Comparison of ENCODE assay signal across 23 cellular contexts in the genomic region with DNA sequence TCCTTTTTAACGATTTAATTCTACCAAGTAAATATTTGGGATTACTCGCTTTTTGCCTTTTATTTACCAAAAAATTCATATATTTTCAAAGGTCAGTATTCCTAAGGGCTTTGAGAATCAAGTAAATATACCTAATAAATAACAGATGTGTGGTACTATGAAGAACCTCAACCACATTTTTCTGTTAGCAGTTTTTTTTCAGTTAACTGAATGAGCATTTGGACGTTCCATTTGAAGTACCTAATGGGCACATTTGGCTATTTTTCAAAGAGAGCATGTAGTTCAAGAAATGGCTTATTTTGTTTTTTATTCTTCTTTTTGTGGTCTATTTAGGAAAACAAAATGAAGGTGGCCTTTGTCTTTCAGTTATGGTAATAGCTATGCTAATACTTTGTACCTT.
"Had no signal": no experiment of that assay in that cellular context is flagged by ENCODE, and none has a peak within 500 bp of the region (broad histone marks: within the 10 kb centered on the region; RNA-seq: fewer than 3 reads in every experiment).

No MANE protein-coding gene starts in this region.

- H3K4me1 ChIP-seq: colonic mucosa, foreskin keratinocyte, prostate gland, transverse colon, uterus had no signal

- H3K36me3 ChIP-seq: brain microvascular endothelial cell, colonic mucosa, prostate gland, right atrium auricular region, transverse colon had no signal

- H3K27ac ChIP-seq: brain microvascular endothelial cell, colonic mucosa, foreskin keratinocyte, hepatocyte, prostate gland, right atrium auricular region, transverse colon, uterus had no signal

- H3K4me2 ChIP-seq: hepatocyte had no signal

- H3K27me3 ChIP-seq: brain microvascular endothelial cell, colonic mucosa, foreskin keratinocyte, hepatocyte, right atrium auricular region, transverse colon, uterus had no signal

- H3K79me2 ChIP-seq: hepatocyte had no signal

- H3K9me3 ChIP-seq: colonic mucosa, mucosa of descending colon, prostate gland, right atrium auricular region, transverse colon, uterus had no signal

- H2AFZ ChIP-seq: hepatocyte had no signal

- ATAC-seq: foreskin keratinocyte; left cardiac atrium; mucosa of descending colon; stimulated activated naive CD8-positive, alpha-beta T cell treated with anti-CD3 and anti-CD28 coated beads, Interleukin-15, Interleukin-2, amounts not matched to agents 100 U/mL and 50 U/mL, for 24 hours had no signal

- DNase-seq: activated B cell treated with CpG ODN at 0.5 μM for 24 hours; activated CD4-positive, alpha-beta memory T cell treated with anti-CD3 and anti-CD28 coated beads for 36 hours; activated CD4-positive, alpha-beta T cell treated with anti-CD3 and anti-CD28 coated beads for 4 hours; activated naive CD4-positive, alpha-beta T cell; activated naive CD8-positive, alpha-beta T cell treated with anti-CD3 and anti-CD28 coated beads for 36 hours; activated T-cell treated with anti-CD3 and anti-CD28 coated beads for 4 hours; brain microvascular endothelial cell; colonic mucosa; erythroblast; foreskin keratinocyte; left cardiac atrium; mesenchymal stem cell; mucosa of descending colon; naive B cell; stimulated activated CD4-positive, alpha-beta T cell treated with anti-CD3 and anti-CD28 coated beads, Interleukin-12 subunit alpha, Interleukin-12 subunit beta, amount 100 ng/mL, for 4 hours; stimulated activated CD4-positive, alpha-beta T cell treated with anti-CD3 and anti-CD28 coated beads, Interleukin-1b, Interleukin-23, amount 100 ng/mL, for 48 hours; stimulated activated naive CD8-positive, alpha-beta T cell treated with anti-CD3 and anti-CD28 coated beads, Interleukin-15, Interleukin-2, amounts not matched to agents 100 U/mL and 50 U/mL, for 24 hours; substantia nigra; transverse colon; uterus had no signal

- H3K4me3 ChIP-seq: colonic mucosa, hepatocyte, mucosa of descending colon, prostate gland, right atrium auricular region, transverse colon, uterus had no signal
